ENCODE assay signal across 9 cellular contexts in genomic region chr19:18894254-18895037, GRCh38. TPM values are rescaled to one million over a fixed set of nuclear protein-coding genes. Genes with fewer than 3 reads are reported as not detected.
DNase-seq lines count a peak whose midpoint lies in the region; ATAC-seq and TF ChIP-seq lines count a peak whose summit lies in the region.
"Had no signal": no experiment of that assay in that cellular context is flagged by ENCODE, and none has a peak within 500 bp of the region (broad histone marks: within the 10 kb centered on the region; RNA-seq: fewer than 3 reads in every experiment).

No MANE protein-coding gene starts in this region.

- no peaks in the 10 kb centered on the region for H3K4me1 Mint-ChIP-seq in HFFc6 (ENCODE audit: low read depth)
- peaks cover 14% of the 10 kb centered on the region for H3K4me1 Mint-ChIP-seq in CD14-positive monocyte
- H3K4me1 Mint-ChIP-seq in activated CD4-positive, alpha-beta T cell treated with anti-CD3 and anti-CD28 coated beads, Interleukin-2, amount 10 ng/mL, durations not matched to agents 24 days and 14 days = peaks cover 2% of the 10 kb centered on the region

- H3K36me3 Mint-ChIP-seq in HFFc6 (ENCODE audit: low read depth) = no peaks in the 10 kb centered on the region
- H3K36me3 Mint-ChIP-seq in CD14-positive monocyte = peaks cover 10% of the 10 kb centered on the region in 2 donors
- H3K36me3 Mint-ChIP-seq in activated CD4-positive, alpha-beta T cell treated with anti-CD3 and anti-CD28 coated beads, Interleukin-2, amount 10 ng/mL, durations not matched to agents 24 days and 14 days (ENCODE audit: low read depth) = peaks cover 5% of the 10 kb centered on the region

- TF ChIP-seq CTCF in HFFc6 (IDR thresholded peaks at IDR 0.05) (no peak), CD14-positive monocyte (IDR thresholded peaks at IDR 0.05) (no peak)

- H3K27ac ChIP-seq in layer of hippocampus (ENCODE audit: low read depth, low read length) = peak overlapping the region; percentile 99
- H3K27ac ChIP-seq: tibial artery had no signal

- H3K27me3 Mint-ChIP-seq in HFFc6 (ENCODE audit: insufficient read depth) = peaks cover 18% of the 10 kb centered on the region
- peaks cover 29 to 58% (median 44%) of the 10 kb centered on the region in 3 donors for H3K27me3 Mint-ChIP-seq in CD14-positive monocyte (ENCODE audit: low read depth in 3 of 3)
- peaks cover 30% of the 10 kb centered on the region for H3K27me3 Mint-ChIP-seq in activated CD4-positive, alpha-beta T cell treated with anti-CD3 and anti-CD28 coated beads, Interleukin-2, amount 10 ng/mL, durations not matched to agents 24 days and 14 days

- no peaks in the 10 kb centered on the region for H3K9me3 Mint-ChIP-seq in HFFc6
- H3K9me3 Mint-ChIP-seq in CD14-positive monocyte = peaks cover 0 to 7% (median 4%) of the 10 kb centered on the region in 7 donors
- H3K9me3 Mint-ChIP-seq in activated CD4-positive, alpha-beta T cell treated with anti-CD3 and anti-CD28 coated beads, Interleukin-2, amount 10 ng/mL, durations not matched to agents 24 days and 14 days = no peaks in the 10 kb centered on the region

- intact Hi-C loops in CD14-positive monocyte (cut with micrococcal nuclease) = no loop called here
- intact Hi-C loops in activated CD4-positive, alpha-beta T cell treated with anti-CD3 and anti-CD28 coated beads, Interleukin-2, amount 10 ng/mL, durations not matched to agents 24 days and 14 days (cut with micrococcal nuclease) = no loop called here

- H3K4me3 Mint-ChIP-seq in HFFc6 = peak overlapping the region; percentile 83
- H3K4me3 Mint-ChIP-seq in CD14-positive monocyte = peak overlapping the region in 1 of 2 donors; percentile 74
- no peak overlapping the region for H3K4me3 Mint-ChIP-seq in activated CD4-positive, alpha-beta T cell treated with anti-CD3 and anti-CD28 coated beads, Interleukin-2, amount 10 ng/mL, durations not matched to agents 24 days and 14 days

- H3K27ac Mint-ChIP-seq in HFFc6 (no peak overlapping the region), CD14-positive monocyte (no peak overlapping the region)
- no peak overlapping the region for H3K27ac Mint-ChIP-seq in activated CD4-positive, alpha-beta T cell treated with anti-CD3 and anti-CD28 coated beads, Interleukin-2, amount 10 ng/mL, durations not matched to agents 24 days and 14 days

- ATAC-seq in GM18517 (IDR thresholded peaks at IDR 0.05; ENCODE audit: unreplicated experiment) = no peak

- peaks cover 3% of the 10 kb centered on the region for H3K27me3 ChIP-seq in layer of hippocampus (ENCODE audit: control insufficient read depth, insufficient read depth, low read length)

- DNase-seq in 8988T (peak; percentile 81), HFFc6 (peak; percentile 17), anterior cingulate cortex (lab: John Stamatoyannopoulos, UW) (peak; percentile 63 to 98 (median 92)), CD14-positive monocyte (ENCODE audit: low spot score) (no peak), SKM-1 treated with dmso at 0.1 percent for 144 hours (lab: John Stamatoyannopoulos, UW; ENCODE audit: unreplicated experiment) (no peak)
- no peak for DNase-seq in activated CD4-positive, alpha-beta T cell treated with anti-CD3 and anti-CD28 coated beads, Interleukin-2, amount 10 ng/mL, durations not matched to agents 24 days and 14 days

RNA-seq across cellular contexts. Expression of gene CERS1, which starts 1.5 kb away (rescaled TPM):
- 1 to 10 TPM in 5 of 6 experiments, under 1 TPM in 1; 0.96 to 2.1 (median 1.3) TPM for total RNA-seq in HFFc6 (2021; fragmentation: NEBNext Ultra II Directional; extraction: Animal tissue kit (Norgen Biotek cat#: 25700))
- polyA plus RNA-seq in CD14-positive monocyte = not detected
- total RNA-seq in activated CD4-positive, alpha-beta T cell treated with anti-CD3 and anti-CD28 coated beads, Interleukin-2, amount 10 ng/mL, durations not matched to agents 24 days and 14 days = 0.14 and 0.23 TPM in 2 replicates

RNA-seq across cellular contexts. Expression of gene COPE, which starts 24.7 kb away (rescaled TPM):
- 100 to 1,000 TPM; 268 to 315 (median 286) TPM for total RNA-seq in HFFc6 (2021; fragmentation: NEBNext Ultra II Directional; extraction: Animal tissue kit (Norgen Biotek cat#: 25700))
- 100 to 1,000 TPM; 331 to 345 TPM for polyA plus RNA-seq in CD14-positive monocyte
- 206 and 231 TPM in 2 replicates for total RNA-seq in activated CD4-positive, alpha-beta T cell treated with anti-CD3 and anti-CD28 coated beads, Interleukin-2, amount 10 ng/mL, durations not matched to agents 24 days and 14 days

RNA-seq across cellular contexts. Expression of gene DDX49, which starts 25.1 kb away (rescaled TPM):
- total RNA-seq in HFFc6 (2021; fragmentation: NEBNext Ultra II Directional; extraction: Animal tissue kit (Norgen Biotek cat#: 25700)) = 10 to 100 TPM; 37.8 to 57.4 (median 44.0) TPM
- polyA plus RNA-seq in CD14-positive monocyte = 10 to 100 TPM; 24.0 to 27.5 TPM
- 93.2 and 94.9 TPM in 2 replicates for total RNA-seq in activated CD4-positive, alpha-beta T cell treated with anti-CD3 and anti-CD28 coated beads, Interleukin-2, amount 10 ng/mL, durations not matched to agents 24 days and 14 days

RNA-seq across cellular contexts. Expression of gene HOMER3, which starts 46.6 kb away (rescaled TPM):
- total RNA-seq in HFFc6 (2021; fragmentation: NEBNext Ultra II Directional; extraction: Animal tissue kit (Norgen Biotek cat#: 25700)) = 10 to 100 TPM; 68.1 to 89.1 (median 77.9) TPM
- polyA plus RNA-seq in CD14-positive monocyte = 10 to 100 TPM; 45.1 to 49.4 TPM
- 1.3 and 1.4 TPM in 2 replicates for total RNA-seq in activated CD4-positive, alpha-beta T cell treated with anti-CD3 and anti-CD28 coated beads, Interleukin-2, amount 10 ng/mL, durations not matched to agents 24 days and 14 days

Comparison
In these comparisons a context has a peak if more than half of its experiments do, and no peak if none do; other contexts are left out.
1. DNase-seq: peak in 8988T (single experiment), HFFc6 (single experiment) and anterior cingulate cortex (58 of 58); none in CD14-positive monocyte (single experiment), activated CD4-positive, alpha-beta T cell treated with anti-CD3 and anti-CD28 coated beads, Interleukin-2, amount 10 ng/mL, durations not matched to agents 24 days and 14 days (single experiment) and SKM-1 treated with dmso at 0.1 percent for 144 hours (single experiment).